In genomic region chr2:113888641-113889470, GRCh38 we compare ENCODE assay signal across 8 cellular contexts. TPM values are rescaled to one million over a fixed set of nuclear protein-coding genes. Genes with fewer than 3 reads are reported as not detected.
DNase-seq lines count a peak whose midpoint lies in the region; ATAC-seq and TF ChIP-seq lines count a peak whose summit lies in the region.

No MANE protein-coding gene starts in this region.

- H3K27me3 ChIP-seq in prostate gland (replicated peaks; ENCODE audit: insufficient read depth) = no peaks in the 10 kb centered on the region

- TF ChIP-seq POLR2A in prostate gland (IDR thresholded peaks at IDR 0.05) = no peak

- peaks cover 14% of the 10 kb centered on the region for H3K36me3 Mint-ChIP-seq in T-cell

- no peak for DNase-seq in GM12864 (ENCODE audit: low read depth)
- no peak for DNase-seq in T-cell
- DNase-seq in foreskin fibroblast = no peak
- no peak for DNase-seq in prostate gland (ENCODE audit: low spot score)
- no peak for DNase-seq in putamen (ENCODE audit: low spot score)
- DNase-seq in dedifferentiated amniotic fluid mesenchymal stem cell (ENCODE audit: extremely low spot score) = no peak
- no peak for DNase-seq in epidermal melanocyte (ENCODE audit: insufficient read length, low spot score)

- H3K27me3 Mint-ChIP-seq in T-cell = no peaks in the 10 kb centered on the region

- H3K4me1 Mint-ChIP-seq in T-cell = peaks cover 71 to 75% (median 74%) of the 10 kb centered on the region in 3 donors

- peak overlapping the region; percentile 94 to 97 for H3K27ac Mint-ChIP-seq in T-cell

- H3K36me3 ChIP-seq in prostate gland = no peaks in the 10 kb centered on the region

- ATAC-seq in T-cell (replicated peaks in 1 of 4) (no peak), HG03175 (IDR thresholded peaks at IDR 0.05; ENCODE audit: unreplicated experiment) (no peak)

- H3K4me3 Mint-ChIP-seq in T-cell = peak overlapping the region; percentile 87 to 98 (median 96)

- intact Hi-C loops in prostate gland (cut with DNase I) = no loop called here

- TF ChIP-seq CTCF in GM12864 (IDR thresholded peaks at IDR 0.05; ENCODE audit: low read depth, low read length, missing control alignments) = no peak
- TF ChIP-seq CTCF in foreskin fibroblast (IDR thresholded peaks at IDR 0.05; ENCODE audit: low read depth, low read length) = no peak
- TF ChIP-seq CTCF in prostate gland (IDR thresholded peaks at IDR 0.05) = no peak

- CTCF ChIA-PET in T-cell (lab: Charles Lee) = interaction anchor here (0.7 to 2.0 kb wide), 3 partner anchors 10 to 22 kb away, joined by 3 to 12 read pairs (median 3); no protein-coding TSS in a partner anchor

- H3K4me3 ChIP-seq in GM12864 (ENCODE audit: low read depth, low read length) (peak overlapping the region; percentile 72), foreskin fibroblast (ENCODE audit: low read depth in 1 of 2, low read length in 2 of 2) (peak overlapping the region; percentile 75 to 87), prostate gland (peak overlapping the region; percentile 81 to 99)

- peak overlapping the region; percentile 96 to 98 for H3K27ac ChIP-seq in prostate gland

- WGBS in prostate gland = 36% methylated on average over 14 of the region's 14 CpGs

- H3K9me3 ChIP-seq in prostate gland = no peaks in the 10 kb centered on the region

- POLR2A ChIA-PET in T-cell (lab: Charles Lee) = interaction anchor here in 1 of 2 donors (0.8 kb wide), 1 partner anchor 14 kb away, joined by 3 read pairs; no protein-coding TSS in a partner anchor

- H3K4me1 ChIP-seq in prostate gland (replicated peaks) = peaks cover 6% of the 10 kb centered on the region

- no peaks in the 10 kb centered on the region for H3K9me3 Mint-ChIP-seq in T-cell

RNA-seq across cellular contexts. Expression of gene ACTR3, which starts 1.0 kb away (rescaled TPM):
- total RNA-seq in T-cell = 100 to 1,000 TPM; 228 to 277 (median 255) TPM
- total RNA-seq in prostate gland = 10 to 100 TPM; 65.9 to 93.7 TPM
